ENCODE assay signal across 24 cellular contexts in genomic region chr6:146889303-146889702, GRCh38.
"Had no signal": no experiment of that assay in that cellular context is flagged by ENCODE, and none has a peak within 500 bp of the region (broad histone marks: within the 10 kb centered on the region; RNA-seq: fewer than 3 reads in every experiment).

No MANE protein-coding gene starts in this region.

- DNase-seq: Karpas-422, KG1, MG63, NCI-H1092, NCI-H1105 treated with DMSO at 0.1 percent for 48 hours, NCI-H1417 treated with DMSO at 0.1 percent for 48 hours, NCI-H146, NCI-H1694 treated with DMSO at 0.1 percent for 48 hours, NCI-H2029, NCI-H2081 treated with DMSO at 0.1 percent for 48 hours, NCI-H2171, NCI-H226, NCI-H446, NCI-H510A, NCI-H69, NCI-H774, Right ventricle myocardium superior, RPMI8226, SIG-M5 had no signal

- H3K4me3 ChIP-seq: MG63, SJSA1, SK-N-MC had no signal

- H3K27ac ChIP-seq: HL-60, SJSA1, SK-N-MC had no signal

- H3K9me3 ChIP-seq: MG63, SJSA1 had no signal

- H3K27me3 ChIP-seq: MG63, SJSA1 had no signal

- H3K36me3 ChIP-seq: MG63, SJSA1 had no signal

- FAIRE-seq: HTR-8/SVneo, RCC 7860 had no signal
